In the genomic region with DNA sequence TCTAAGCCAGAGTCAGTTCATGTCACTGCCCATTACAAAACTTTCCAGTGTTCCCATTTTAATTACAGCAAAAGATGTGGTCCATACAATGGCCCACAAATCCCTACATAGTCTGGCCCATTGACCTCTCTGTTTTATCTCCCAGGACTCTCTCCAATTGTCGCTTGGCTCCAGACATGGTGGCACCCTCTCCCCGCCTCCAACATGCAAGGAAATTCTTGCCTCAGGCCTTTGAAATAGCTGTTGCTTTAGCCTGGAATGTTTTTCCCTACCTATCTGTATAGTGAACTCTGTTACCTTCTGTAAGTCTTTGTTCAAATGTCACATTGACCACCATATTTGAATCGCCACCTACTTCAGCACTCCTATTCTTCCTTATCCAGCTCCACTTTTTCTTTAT, we compare ENCODE assay signal across 27 cellular contexts.
"Had no signal": no experiment of that assay in that cellular context is flagged by ENCODE, and none has a peak within 500 bp of the region (broad histone marks: within the 10 kb centered on the region; RNA-seq: fewer than 3 reads in every experiment).

No MANE protein-coding gene starts in this region.

- H3K4me3 ChIP-seq: colonic mucosa, esophagus squamous epithelium, gastrocnemius medialis, heart left ventricle, hepatocyte, left lung, lung, mucosa of descending colon had no signal

- H3K27ac Mint-ChIP-seq: dendritic cell treated with granulocyte-macrophage colony-stimulating factor and Interleukin-4, amounts not matched to agents 40 ng/mL and 50 ng/mL, for 4 days; effector memory CD8-positive, alpha-beta T cell; endodermal cell; immature natural killer cell; memory B cell; mesothelial cell of epicardium; naive B cell; naive thymus-derived CD8-positive, alpha-beta T cell had no signal

- ATAC-seq: effector memory CD8-positive, alpha-beta T cell; esophagus mucosa; gastrocnemius medialis; heart left ventricle; left cardiac atrium; left lung; left ventricle myocardium superior; mucosa of descending colon; naive thymus-derived CD8-positive, alpha-beta T cell had no signal

- H3K9me3 ChIP-seq: colonic mucosa, esophagus squamous epithelium, gastrocnemius medialis, heart left ventricle, left lung, mucosa of descending colon had no signal

- H3K4me1 ChIP-seq: colonic mucosa, heart left ventricle, left lung had no signal

- H3K4me2 ChIP-seq: hepatocyte had no signal

- H3K36me3 Mint-ChIP-seq: immature natural killer cell; memory B cell; mesothelial cell of epicardium; naive B cell; naive thymus-derived CD8-positive, alpha-beta T cell had no signal

- H3K36me3 ChIP-seq: colonic mucosa, esophagus squamous epithelium, gastrocnemius medialis, heart left ventricle, left lung had no signal

- H3K9me3 Mint-ChIP-seq: dendritic cell treated with granulocyte-macrophage colony-stimulating factor and Interleukin-4, amounts not matched to agents 40 ng/mL and 50 ng/mL, for 4 days; endodermal cell; immature natural killer cell; mesothelial cell of epicardium had no signal

- H3K27me3 Mint-ChIP-seq: dendritic cell treated with granulocyte-macrophage colony-stimulating factor and Interleukin-4, amounts not matched to agents 40 ng/mL and 50 ng/mL, for 4 days had no signal

- H3K4me3 Mint-ChIP-seq: dendritic cell treated with granulocyte-macrophage colony-stimulating factor and Interleukin-4, amounts not matched to agents 40 ng/mL and 50 ng/mL, for 4 days; effector memory CD8-positive, alpha-beta T cell; endodermal cell; immature natural killer cell; memory B cell; mesothelial cell of epicardium; naive B cell; naive thymus-derived CD8-positive, alpha-beta T cell had no signal

- H3K27me3 ChIP-seq: colonic mucosa, esophagus squamous epithelium, gastrocnemius medialis, heart left ventricle, hepatocyte, left lung had no signal

- H3K27ac ChIP-seq: colonic mucosa, epithelial cell of prostate, esophagus squamous epithelium, gastrocnemius medialis, heart left ventricle, hepatocyte, left lung had no signal

- H3K4me1 Mint-ChIP-seq: endodermal cell; immature natural killer cell; memory B cell; mesothelial cell of epicardium; naive B cell; naive thymus-derived CD8-positive, alpha-beta T cell had no signal

- DNase-seq: colonic mucosa; cortex of kidney; effector CD8-positive, alpha-beta T cell; effector memory CD8-positive, alpha-beta T cell; endodermal cell; erythroblast; esophagus squamous epithelium; foreskin fibroblast; foreskin melanocyte; gastrocnemius medialis; heart left ventricle; hypothalamus; immature natural killer cell; left cardiac atrium; left lung; left ventricle myocardium superior; mammary epithelial cell; mucosa of descending colon; naive B cell; naive thymus-derived CD8-positive, alpha-beta T cell had no signal

- H3K79me2 ChIP-seq: hepatocyte had no signal
